ENCODE assay signal across 10 cellular contexts in genomic region chr14:95318399-95318834, GRCh38. TPM values are rescaled to one million over a fixed set of nuclear protein-coding genes. Genes with fewer than 3 reads are reported as not detected.
A peak's percentile ranks its signal among the peaks of the same experiment; 100 is the strongest.
DNase-seq lines count a peak whose midpoint lies in the region; ATAC-seq and TF ChIP-seq lines count a peak whose summit lies in the region.
"Had no signal": no experiment of that assay in that cellular context is flagged by ENCODE, and none has a peak within 500 bp of the region (broad histone marks: within the 10 kb centered on the region; RNA-seq: fewer than 3 reads in every experiment).

No MANE protein-coding gene starts in this region.

- ATAC-seq in lower lobe of right lung, result no peak

- peak overlapping the region; percentile 61 for H3K4me3 Mint-ChIP-seq in activated CD4-positive, alpha-beta memory T cell treated with anti-CD3 and anti-CD28 coated beads, Interleukin-2, amount 10 ng/mL, durations not matched to agents 7 days and 5 days
- no peak overlapping the region for H3K4me3 Mint-ChIP-seq in activated CD4-positive, alpha-beta memory T cell treated with anti-CD3 and anti-CD28 coated beads for 36 hours

- peaks cover 35% of the 10 kb centered on the region for H3K4me1 ChIP-seq in adipocyte (ENCODE audit: control insufficient read depth, insufficient read depth, low read length)
- H3K4me1 ChIP-seq in lower lobe of right lung, result peaks cover 31% of the 10 kb centered on the region
- peaks cover 13 to 28% of the 10 kb centered on the region in 2 donors for H3K4me1 ChIP-seq in thyroid gland

- POLR2A ChIA-PET in activated CD4-positive, alpha-beta memory T cell treated with anti-CD3 and anti-CD28 coated beads, Interleukin-2, amount 10 ng/mL, durations not matched to agents 7 days and 5 days (lab: Charles Lee), result interaction anchor here (1.9 kb wide), 1 partner anchor 161 kb away, joined by 4 read pairs; the partner anchor contains the start of gene DICER1
- POLR2A ChIA-PET in activated CD4-positive, alpha-beta memory T cell treated with anti-CD3 and anti-CD28 coated beads for 36 hours (lab: Charles Lee), result interaction anchor here (1.2 kb wide), 1 partner anchor 58 kb away, joined by 6 read pairs; no protein-coding TSS in a partner anchor

- no peak overlapping the region for H3K27ac ChIP-seq in lower lobe of right lung
- peak overlapping the region in 2 of 3 donors; percentile 64 to 86 for H3K27ac ChIP-seq in thyroid gland

- H3K9me3 ChIP-seq in adipocyte (ENCODE audit: control insufficient read depth, low read length) (no peaks in the 10 kb centered on the region), lower lobe of right lung (no peaks in the 10 kb centered on the region), thyroid gland (no peaks in the 10 kb centered on the region)

- CTCF ChIA-PET in activated CD4-positive, alpha-beta memory T cell treated with anti-CD3 and anti-CD28 coated beads, Interleukin-2, amount 10 ng/mL, durations not matched to agents 7 days and 5 days (lab: Charles Lee), result no interaction called here
- CTCF ChIA-PET in activated CD4-positive, alpha-beta memory T cell treated with anti-CD3 and anti-CD28 coated beads for 36 hours (lab: Charles Lee), result no interaction called here

- DNase-seq in activated CD4-positive, alpha-beta memory T cell treated with anti-CD3 and anti-CD28 coated beads, Interleukin-2, amount 10 ng/mL, durations not matched to agents 7 days and 5 days, result no peak
- DNase-seq in activated CD4-positive, alpha-beta memory T cell treated with anti-CD3 and anti-CD28 coated beads for 36 hours, result no peak
- DNase-seq in adipocyte (ENCODE audit: low read depth), result no peak
- no peak for DNase-seq in lower lobe of right lung
- no peak for DNase-seq in thyroid gland
- no peak for DNase-seq in GM19238 (ENCODE audit: insufficient read length, low spot score)
- no peak for DNase-seq in NCI-H1930 (lab: John Stamatoyannopoulos, UW)
- DNase-seq in activated CD8-positive, alpha-beta memory T cell treated with anti-CD3 and anti-CD28 coated beads for 24 hours, result no peak
- DNase-seq: NCI-H1092; stimulated activated CD4-positive, alpha-beta T cell treated with anti-CD3 and anti-CD28 coated beads, Interleukin-2, amount 100 ng/mL, for 48 hours had no signal

- H3K4me1 Mint-ChIP-seq in activated CD4-positive, alpha-beta memory T cell treated with anti-CD3 and anti-CD28 coated beads, Interleukin-2, amount 10 ng/mL, durations not matched to agents 7 days and 5 days, result peaks cover 27% of the 10 kb centered on the region
- peaks cover 20% of the 10 kb centered on the region for H3K4me1 Mint-ChIP-seq in activated CD4-positive, alpha-beta memory T cell treated with anti-CD3 and anti-CD28 coated beads for 36 hours (ENCODE audit: low read depth)

- H3K9ac ChIP-seq in adipocyte (ENCODE audit: low read length), result peak overlapping the region; percentile 81

- TF ChIP-seq POLR2A in thyroid gland (IDR thresholded peaks at IDR 0.05), result no peak

- WGBS in thyroid gland, 2 donors, result 66 to 69% methylated on average over 6 to 7 of the region's 7 CpGs

- no peaks in the 10 kb centered on the region for H3K9me3 Mint-ChIP-seq in activated CD4-positive, alpha-beta memory T cell treated with anti-CD3 and anti-CD28 coated beads, Interleukin-2, amount 10 ng/mL, durations not matched to agents 7 days and 5 days
- H3K9me3 Mint-ChIP-seq in activated CD4-positive, alpha-beta memory T cell treated with anti-CD3 and anti-CD28 coated beads for 36 hours, result no peaks in the 10 kb centered on the region

- peaks cover 55% of the 10 kb centered on the region for H3K27me3 Mint-ChIP-seq in activated CD4-positive, alpha-beta memory T cell treated with anti-CD3 and anti-CD28 coated beads, Interleukin-2, amount 10 ng/mL, durations not matched to agents 7 days and 5 days
- peaks cover 30% of the 10 kb centered on the region for H3K27me3 Mint-ChIP-seq in activated CD4-positive, alpha-beta memory T cell treated with anti-CD3 and anti-CD28 coated beads for 36 hours

- H3K4me3 ChIP-seq in adipocyte (ENCODE audit: low read length), result peak overlapping the region; percentile 82
- H3K4me3 ChIP-seq in lower lobe of right lung, result peak overlapping the region; percentile 80
- peak overlapping the region in 1 of 3 donors; percentile 78 for H3K4me3 ChIP-seq in thyroid gland (replicated peaks in 1 of 3)

- intact Hi-C loops in activated CD4-positive, alpha-beta memory T cell treated with anti-CD3 and anti-CD28 coated beads for 36 hours (cut with micrococcal nuclease), result loop anchor here (5.0 kb wide), 1 partner anchor 161 kb away; the partner anchor contains the start of gene DICER1
- intact Hi-C loops in lower lobe of right lung (cut with DNase I), result no loop called here
- intact Hi-C loops in thyroid gland (cut with DNase I), result no loop called here

- H3K27me3 ChIP-seq in adipocyte (replicated peaks; ENCODE audit: control insufficient read depth, insufficient read depth, low read length) (no peaks in the 10 kb centered on the region), lower lobe of right lung (ENCODE audit: low read depth) (no peaks in the 10 kb centered on the region), thyroid gland (no peaks in the 10 kb centered on the region)

- no peak for TF ChIP-seq CTCF in lower lobe of right lung (IDR thresholded peaks at IDR 0.05)
- no peak for TF ChIP-seq CTCF in thyroid gland (IDR thresholded peaks at IDR 0.05)

- no peak overlapping the region for H3K27ac Mint-ChIP-seq in activated CD4-positive, alpha-beta memory T cell treated with anti-CD3 and anti-CD28 coated beads, Interleukin-2, amount 10 ng/mL, durations not matched to agents 7 days and 5 days
- no peak overlapping the region for H3K27ac Mint-ChIP-seq in activated CD4-positive, alpha-beta memory T cell treated with anti-CD3 and anti-CD28 coated beads for 36 hours

- H3K36me3 ChIP-seq in adipocyte (ENCODE audit: control insufficient read depth, insufficient read depth, low read length, severe bottlenecking) (no peaks in the 10 kb centered on the region), lower lobe of right lung (no peaks in the 10 kb centered on the region), thyroid gland (no peaks in the 10 kb centered on the region)

- no peaks in the 10 kb centered on the region for H3K36me3 Mint-ChIP-seq in activated CD4-positive, alpha-beta memory T cell treated with anti-CD3 and anti-CD28 coated beads, Interleukin-2, amount 10 ng/mL, durations not matched to agents 7 days and 5 days (ENCODE audit: low read depth)
- no peaks in the 10 kb centered on the region for H3K36me3 Mint-ChIP-seq in activated CD4-positive, alpha-beta memory T cell treated with anti-CD3 and anti-CD28 coated beads for 36 hours

RNA-seq across cellular contexts. Expression of gene CLMN, which starts 1.3 kb away (rescaled TPM):
- total RNA-seq in activated CD4-positive, alpha-beta memory T cell treated with anti-CD3 and anti-CD28 coated beads, Interleukin-2, amount 10 ng/mL, durations not matched to agents 7 days and 5 days, result under 1 TPM; 0.33 to 0.48 TPM
- total RNA-seq in activated CD4-positive, alpha-beta memory T cell treated with anti-CD3 and anti-CD28 coated beads for 36 hours, result under 1 TPM; 0.92 to 0.97 TPM
- total RNA-seq in lower lobe of right lung (26.8 TPM), thyroid gland (10 to 100 TPM; 15.3 to 29.9 (median 17.8) TPM)

Comparison
In these comparisons a context has a peak if more than half of its experiments do, and no peak if none do; other contexts are left out.
1. RNA of gene CLMN, which starts 1.3 kb away (total RNA-seq): 26.8 TPM in lower lobe of right lung (single experiment) and 15.3 to 29.9 TPM in thyroid gland; 0.92 to 0.97 TPM in activated CD4-positive, alpha-beta memory T cell treated with anti-CD3 and anti-CD28 coated beads for 36 hours and 0.33 to 0.48 TPM in activated CD4-positive, alpha-beta memory T cell treated with anti-CD3 and anti-CD28 coated beads, Interleukin-2, amount 10 ng/mL, durations not matched to agents 7 days and 5 days; every median in the first group is over 4 times any median in the second.